ENCODE assay signal across 13 cellular contexts in the genomic region with DNA sequence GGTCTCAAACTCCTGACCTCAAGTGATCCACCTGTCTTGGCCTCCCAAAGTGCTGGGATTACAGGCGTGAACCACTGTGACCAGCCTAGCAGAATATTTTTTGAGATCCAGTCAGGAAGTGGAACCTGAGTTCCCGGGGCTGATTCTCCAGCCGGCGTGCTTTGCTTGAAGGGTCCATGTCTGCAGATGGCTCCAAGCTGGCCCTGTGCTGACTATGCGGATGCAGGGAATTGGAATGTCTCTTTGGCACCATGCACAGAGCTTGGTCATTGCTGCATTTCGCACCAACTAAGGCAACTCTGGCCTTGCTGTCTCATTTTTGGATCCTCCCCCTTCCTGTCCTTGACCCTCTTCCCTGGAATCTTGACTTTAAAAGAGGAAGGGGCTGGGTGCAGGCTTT. TPM values are rescaled to one million over a fixed set of nuclear protein-coding genes. Genes with fewer than 3 reads are reported as not detected.
DNase-seq lines count a peak whose midpoint lies in the region; ATAC-seq and TF ChIP-seq lines count a peak whose summit lies in the region.
"Had no signal": no experiment of that assay in that cellular context is flagged by ENCODE, and none has a peak within 500 bp of the region (broad histone marks: within the 10 kb centered on the region; RNA-seq: fewer than 3 reads in every experiment).

No MANE protein-coding gene starts in this region.

- no peaks in the 10 kb centered on the region for H3K9me3 Mint-ChIP-seq in activated naive CD4-positive, alpha-beta T cell treated with anti-CD3 and anti-CD28 coated beads for 36 hours
- H3K9me3 Mint-ChIP-seq: activated naive CD4-positive, alpha-beta T cell treated with anti-CD3 and anti-CD28 coated beads, Interleukin-2, amount 10 ng/mL, durations not matched to agents 7 days and 5 days; stimulated activated naive B cell treated with anti-CD40 and anti-IgM and Interleukin-4, amounts not matched to agents 10 μg/mL and 1 μg/mL and 100 μg/mL, for 72 hours had no signal

- H3K27me3 Mint-ChIP-seq in activated naive CD4-positive, alpha-beta T cell treated with anti-CD3 and anti-CD28 coated beads for 36 hours (ENCODE audit: low read depth) = peaks cover 4% of the 10 kb centered on the region

- H3K4me1 ChIP-seq in adipocyte (ENCODE audit: control insufficient read depth, insufficient read depth, low read length) (peaks cover 74% of the 10 kb centered on the region), rectal smooth muscle tissue (ENCODE audit: control insufficient read depth, insufficient read depth, low read length) (peaks cover 51% of the 10 kb centered on the region)

- no peak overlapping the region for H3K4me3 Mint-ChIP-seq in activated naive CD4-positive, alpha-beta T cell treated with anti-CD3 and anti-CD28 coated beads for 36 hours
- H3K4me3 Mint-ChIP-seq: activated naive CD4-positive, alpha-beta T cell treated with anti-CD3 and anti-CD28 coated beads, Interleukin-2, amount 10 ng/mL, durations not matched to agents 7 days and 5 days; stimulated activated naive B cell treated with anti-CD40 and anti-IgM and Interleukin-4, amounts not matched to agents 10 μg/mL and 1 μg/mL and 100 μg/mL, for 72 hours had no signal

- DNase-seq in AG08395 (ENCODE audit: low spot score) = peak; percentile 90
- DNase-seq in adipocyte (ENCODE audit: low read depth) = no peak
- DNase-seq in foreskin fibroblast = peak; percentile 75 to 86
- no peak for DNase-seq in activated naive CD4-positive, alpha-beta T cell treated with anti-CD3 and anti-CD28 coated beads for 36 hours
- no peak for DNase-seq in NCI-H748 (lab: John Stamatoyannopoulos, UW; ENCODE audit: unreplicated experiment)
- no peak for DNase-seq in stimulated activated CD4-positive, alpha-beta T cell treated with anti-CD3 and anti-CD28 coated beads, Interleukin-4, amount 100 ng/mL, for 4 hours
- DNase-seq: activated naive CD4-positive, alpha-beta T cell treated with anti-CD3 and anti-CD28 coated beads, Interleukin-2, amount 10 ng/mL, durations not matched to agents 7 days and 5 days; midbrain; stimulated activated naive B cell treated with anti-CD40 and anti-IgM and Interleukin-4, amounts not matched to agents 10 μg/mL and 1 μg/mL and 100 μg/mL, for 72 hours had no signal

- H3K27me3 ChIP-seq in adipocyte (replicated peaks; ENCODE audit: control insufficient read depth, insufficient read depth, low read length) (no peaks in the 10 kb centered on the region), rectal smooth muscle tissue (ENCODE audit: control insufficient read depth, insufficient read depth, low read length) (no peaks in the 10 kb centered on the region)

- H3K27ac Mint-ChIP-seq in activated naive CD4-positive, alpha-beta T cell treated with anti-CD3 and anti-CD28 coated beads for 36 hours = no peak overlapping the region
- H3K27ac Mint-ChIP-seq: activated naive CD4-positive, alpha-beta T cell treated with anti-CD3 and anti-CD28 coated beads, Interleukin-2, amount 10 ng/mL, durations not matched to agents 7 days and 5 days; progenitor cell of endocrine pancreas; stimulated activated naive B cell treated with anti-CD40 and anti-IgM and Interleukin-4, amounts not matched to agents 10 μg/mL and 1 μg/mL and 100 μg/mL, for 72 hours had no signal

- H3K27ac ChIP-seq in rectal smooth muscle tissue (ENCODE audit: low read depth, low read length) = peak overlapping the region; percentile 88
- H3K27ac ChIP-seq: VCaP had no signal

- H3K36me3 ChIP-seq in adipocyte (ENCODE audit: control insufficient read depth, insufficient read depth, low read length, severe bottlenecking) = no peaks in the 10 kb centered on the region
- H3K36me3 ChIP-seq in rectal smooth muscle tissue (ENCODE audit: control insufficient read depth, insufficient read depth, low read length) = no peaks in the 10 kb centered on the region

- H3K4me3 ChIP-seq in adipocyte (ENCODE audit: low read length) (no peak overlapping the region), foreskin fibroblast (ENCODE audit: low read depth in 1 of 2, low read length in 2 of 2) (no peak overlapping the region), rectal smooth muscle tissue (ENCODE audit: low read length) (no peak overlapping the region)

- peak overlapping the region; percentile 82 for H3K9ac ChIP-seq in adipocyte (ENCODE audit: low read length)
- H3K9ac ChIP-seq in rectal smooth muscle tissue (ENCODE audit: low read length) = no peak overlapping the region

- CTCF ChIA-PET in activated naive CD4-positive, alpha-beta T cell treated with anti-CD3 and anti-CD28 coated beads for 36 hours (lab: Charles Lee) = interaction anchor here (0.6 kb wide), 1 partner anchor 90 kb away, joined by 6 read pairs; no protein-coding TSS in a partner anchor

- no peaks in the 10 kb centered on the region for H3K36me3 Mint-ChIP-seq in activated naive CD4-positive, alpha-beta T cell treated with anti-CD3 and anti-CD28 coated beads for 36 hours (ENCODE audit: low read depth)
- H3K36me3 Mint-ChIP-seq: activated naive CD4-positive, alpha-beta T cell treated with anti-CD3 and anti-CD28 coated beads, Interleukin-2, amount 10 ng/mL, durations not matched to agents 7 days and 5 days; stimulated activated naive B cell treated with anti-CD40 and anti-IgM and Interleukin-4, amounts not matched to agents 10 μg/mL and 1 μg/mL and 100 μg/mL, for 72 hours had no signal

- no peak for ATAC-seq in HG03442 (IDR thresholded peaks at IDR 0.05; ENCODE audit: unreplicated experiment)
- ATAC-seq: stimulated activated naive B cell treated with anti-CD40 and anti-IgM and Interleukin-4, amounts not matched to agents 10 μg/mL and 1 μg/mL and 100 μg/mL, for 72 hours had no signal

- no peaks in the 10 kb centered on the region for H3K9me3 ChIP-seq in adipocyte (ENCODE audit: control insufficient read depth, low read length)

- no peak for TF ChIP-seq CTCF in foreskin fibroblast (IDR thresholded peaks at IDR 0.05; ENCODE audit: low read depth, low read length)

- intact Hi-C loops in activated naive CD4-positive, alpha-beta T cell treated with anti-CD3 and anti-CD28 coated beads for 36 hours (cut with micrococcal nuclease) = no loop called here

- no peaks in the 10 kb centered on the region for H3K4me1 Mint-ChIP-seq in activated naive CD4-positive, alpha-beta T cell treated with anti-CD3 and anti-CD28 coated beads for 36 hours (ENCODE audit: low read depth)
- H3K4me1 Mint-ChIP-seq: activated naive CD4-positive, alpha-beta T cell treated with anti-CD3 and anti-CD28 coated beads, Interleukin-2, amount 10 ng/mL, durations not matched to agents 7 days and 5 days; stimulated activated naive B cell treated with anti-CD40 and anti-IgM and Interleukin-4, amounts not matched to agents 10 μg/mL and 1 μg/mL and 100 μg/mL, for 72 hours had no signal

RNA-seq across cellular contexts. Expression of a gene that starts 28.1 kb away (rescaled TPM):
- not detected for total RNA-seq in activated naive CD4-positive, alpha-beta T cell treated with anti-CD3 and anti-CD28 coated beads for 36 hours

Comparison
In these comparisons a context has a peak if more than half of its experiments do, and no peak if none do; other contexts are left out.
1. DNase-seq: peak in AG08395 (single experiment) and foreskin fibroblast (2 of 2); none in adipocyte (single experiment), activated naive CD4-positive, alpha-beta T cell treated with anti-CD3 and anti-CD28 coated beads for 36 hours (single experiment), NCI-H748 (single experiment) and stimulated activated CD4-positive, alpha-beta T cell treated with anti-CD3 and anti-CD28 coated beads, Interleukin-4, amount 100 ng/mL, for 4 hours (0 of 2).